ENCODE assay signal across 1 cellular context in the genomic region with DNA sequence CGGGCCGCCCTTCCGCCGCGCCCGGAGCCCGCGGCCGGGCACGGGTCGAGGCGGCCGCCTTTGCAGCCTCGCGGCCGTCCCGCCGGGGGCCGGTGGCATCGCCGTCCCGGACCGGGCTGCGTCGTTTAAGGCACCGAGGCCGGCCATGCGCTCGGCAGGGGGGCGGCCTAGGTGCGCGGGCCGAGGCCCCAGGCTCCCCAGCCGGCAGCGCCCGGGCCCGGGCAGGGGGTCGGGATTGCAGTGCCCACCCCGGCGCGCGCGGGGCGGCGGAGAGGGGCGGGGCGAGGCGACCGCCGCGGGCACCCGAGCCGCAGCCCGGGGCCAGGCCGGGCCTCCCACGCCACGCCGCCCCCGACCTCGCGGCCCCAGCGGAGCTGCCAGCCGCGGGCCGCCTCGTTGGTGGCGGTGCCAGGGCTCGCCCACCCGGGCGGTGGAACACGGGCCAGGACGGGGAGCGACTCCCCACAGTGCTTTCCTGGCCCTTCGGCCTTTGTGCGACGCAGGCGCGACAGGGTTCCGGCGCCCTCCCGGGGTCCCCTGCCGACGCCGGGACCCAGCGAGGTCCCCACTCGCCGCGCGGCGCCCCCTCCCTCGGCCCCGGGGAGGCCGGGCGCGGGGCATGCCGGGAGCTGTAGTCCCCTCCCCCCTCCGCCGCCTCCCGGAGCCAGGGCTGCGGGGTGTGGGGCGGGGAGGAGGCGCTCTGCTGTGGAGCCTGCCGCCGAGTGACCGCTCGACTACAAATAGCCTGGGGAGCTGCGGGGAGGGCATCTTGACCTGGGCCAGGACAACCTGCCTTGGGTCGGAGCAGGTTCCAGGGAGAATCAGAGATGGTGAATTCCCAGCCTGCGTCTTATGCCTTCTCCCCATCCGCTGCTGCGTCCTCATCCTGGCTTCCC.
TF ChIP-seq lines count a peak whose summit lies in the region.

No MANE protein-coding gene starts in this region.

TF ChIP-seq in GM12878, 131 proteins besides CTCF, POLR2A, EP300 and RAD21 (continues in another document):
- no peak for TF ChIP-seq KDM1A (IDR thresholded peaks at IDR 0.05; ENCODE audit: borderline replicate concordance)
- TF ChIP-seq CHD2 (IDR thresholded peaks at IDR 0.05; ENCODE audit: borderline replicate concordance, low read depth, low read length) = peak; percentile 84
- TF ChIP-seq TARDBP (IDR thresholded peaks at IDR 0.05; ENCODE audit: borderline replicate concordance) = peak; percentile 67; the same call in 1 of the 2 replicates
- TF ChIP-seq BCL11A (IDR thresholded peaks at IDR 0.05; ENCODE audit: low read depth, low read length) = no peak
- no peak for TF ChIP-seq RBBP5 (conservative IDR thresholded peaks at IDR 0.05)
- TF ChIP-seq TCF3 (IDR thresholded peaks at IDR 0.05; ENCODE audit: borderline replicate concordance, insufficient read depth, low read depth, low read length) = no peak
- TF ChIP-seq HCFC1 (IDR thresholded peaks at IDR 0.05; ENCODE audit: low read length) = peak; percentile 79
- TF ChIP-seq ZNF207 (IDR thresholded peaks at IDR 0.05; ENCODE audit: borderline replicate concordance) = peak; percentile 77; the same call in 1 of the 2 replicates
- TF ChIP-seq NR2C1 (IDR thresholded peaks at IDR 0.05) = peak; percentile 59
- no peak for TF ChIP-seq BCL3 (IDR thresholded peaks at IDR 0.05; ENCODE audit: borderline replicate concordance, insufficient read depth, low read depth, low read length, poor library complexity, severe bottlenecking)
- peak; percentile 83 for TF ChIP-seq POLR2AphosphoS2 (IDR thresholded peaks at IDR 0.05; ENCODE audit: low read depth, low read length)
- peak; percentile 60; the same call in 1 of the 2 replicates for TF ChIP-seq DPF2 (IDR thresholded peaks at IDR 0.05)
- no peak for TF ChIP-seq MEF2A (IDR thresholded peaks at IDR 0.05; ENCODE audit: insufficient read depth, low read depth, low read length)
- TF ChIP-seq, protein P1, sequence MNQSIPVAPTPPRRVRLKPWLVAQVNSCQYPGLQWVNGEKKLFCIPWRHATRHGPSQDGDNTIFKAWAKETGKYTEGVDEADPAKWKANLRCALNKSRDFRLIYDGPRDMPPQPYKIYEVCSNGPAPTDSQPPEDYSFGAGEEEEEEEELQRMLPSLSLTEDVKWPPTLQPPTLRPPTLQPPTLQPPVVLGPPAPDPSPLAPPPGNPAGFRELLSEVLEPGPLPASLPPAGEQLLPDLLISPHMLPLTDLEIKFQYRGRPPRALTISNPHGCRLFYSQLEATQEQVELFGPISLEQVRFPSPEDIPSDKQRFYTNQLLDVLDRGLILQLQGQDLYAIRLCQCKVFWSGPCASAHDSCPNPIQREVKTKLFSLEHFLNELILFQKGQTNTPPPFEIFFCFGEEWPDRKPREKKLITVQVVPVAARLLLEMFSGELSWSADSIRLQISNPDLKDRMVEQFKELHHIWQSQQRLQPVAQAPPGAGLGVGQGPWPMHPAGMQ (IDR thresholded peaks at IDR 0.05; ENCODE audit: borderline replicate concordance) = no peak
- TF ChIP-seq CBFB (IDR thresholded peaks at IDR 0.05; ENCODE audit: low read depth) = no peak
- TF ChIP-seq MTA3 (IDR thresholded peaks at IDR 0.05; ENCODE audit: borderline replicate concordance, low read length) = no peak
- TF ChIP-seq KAT2A (conservative IDR thresholded peaks at IDR 0.05; ENCODE audit: control insufficient read depth, low read depth, low read length) = no peak
- no peak for TF ChIP-seq ESRRA (IDR thresholded peaks at IDR 0.05; ENCODE audit: low read length)
- no peak for TF ChIP-seq GABPA (IDR thresholded peaks at IDR 0.05; ENCODE audit: low read depth)
- no peak for TF ChIP-seq SP1 (IDR thresholded peaks at IDR 0.05; ENCODE audit: low read depth, low read length)
- TF ChIP-seq ZZZ3 (IDR thresholded peaks at IDR 0.05; ENCODE audit: control insufficient read depth, insufficient read length, low read depth) = no peak
- no peak for TF ChIP-seq ZBTB40 (IDR thresholded peaks at IDR 0.05; ENCODE audit: borderline replicate concordance)
- no peak for TF ChIP-seq WRNIP1 (IDR thresholded peaks at IDR 0.05; ENCODE audit: borderline replicate concordance, low read depth, low read length)
- no peak for TF ChIP-seq HDAC6 (IDR thresholded peaks at IDR 0.05; ENCODE audit: unreplicated experiment)
- TF ChIP-seq, protein P2, sequence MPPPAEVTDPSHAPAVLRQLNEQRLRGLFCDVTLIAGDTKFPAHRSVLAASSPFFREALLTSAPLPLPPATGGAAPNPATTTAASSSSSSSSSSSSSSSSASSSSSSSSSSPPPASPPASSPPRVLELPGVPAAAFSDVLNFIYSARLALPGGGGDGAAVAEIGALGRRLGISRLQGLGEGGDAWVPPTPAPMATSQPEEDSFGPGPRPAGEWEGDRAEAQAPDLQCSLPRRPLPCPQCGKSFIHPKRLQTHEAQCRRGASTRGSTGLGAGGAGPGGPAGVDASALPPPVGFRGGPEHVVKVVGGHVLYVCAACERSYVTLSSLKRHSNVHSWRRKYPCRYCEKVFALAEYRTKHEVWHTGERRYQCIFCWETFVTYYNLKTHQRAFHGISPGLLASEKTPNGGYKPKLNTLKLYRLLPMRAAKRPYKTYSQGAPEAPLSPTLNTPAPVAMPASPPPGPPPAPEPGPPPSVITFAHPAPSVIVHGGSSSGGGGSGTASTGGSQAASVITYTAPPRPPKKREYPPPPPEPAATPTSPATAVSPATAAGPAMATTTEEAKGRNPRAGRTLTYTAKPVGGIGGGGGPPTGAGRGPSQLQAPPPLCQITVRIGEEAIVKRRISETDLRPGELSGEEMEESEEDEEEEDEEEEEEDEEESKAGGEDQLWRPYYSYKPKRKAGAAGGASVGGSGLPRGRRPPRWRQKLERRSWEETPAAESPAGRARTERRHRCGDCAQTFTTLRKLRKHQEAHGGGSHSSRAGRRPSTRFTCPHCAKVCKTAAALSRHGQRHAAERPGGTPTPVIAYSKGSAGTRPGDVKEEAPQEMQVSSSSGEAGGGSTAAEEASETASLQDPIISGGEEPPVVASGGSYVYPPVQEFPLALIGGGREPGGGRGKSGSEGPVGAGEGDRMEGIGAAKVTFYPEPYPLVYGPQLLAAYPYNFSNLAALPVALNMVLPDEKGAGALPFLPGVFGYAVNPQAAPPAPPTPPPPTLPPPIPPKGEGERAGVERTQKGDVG (CRISPR knock-in tag; IDR thresholded peaks at IDR 0.05) = no peak
- no peak for TF ChIP-seq ATF7 (IDR thresholded peaks at IDR 0.05; ENCODE audit: low read depth)
- no peak for TF ChIP-seq PAX8 (IDR thresholded peaks at IDR 0.05)
- TF ChIP-seq RELB (IDR thresholded peaks at IDR 0.05; ENCODE audit: low read depth) = no peak
- peak; percentile 44 for TF ChIP-seq YY1 (IDR thresholded peaks at IDR 0.05; ENCODE audit: low read depth, low read length)
- no peak for TF ChIP-seq CHD4 (IDR thresholded peaks at IDR 0.05)
- TF ChIP-seq MXI1 (IDR thresholded peaks at IDR 0.05; ENCODE audit: low read depth, low read length) = peak; percentile 16; the same call in 1 of the 2 replicates
- TF ChIP-seq EZH2 (IDR thresholded peaks at IDR 0.05; ENCODE audit: borderline replicate concordance, control insufficient read depth, low read depth, low read length) = no peak
- TF ChIP-seq, protein P3, sequence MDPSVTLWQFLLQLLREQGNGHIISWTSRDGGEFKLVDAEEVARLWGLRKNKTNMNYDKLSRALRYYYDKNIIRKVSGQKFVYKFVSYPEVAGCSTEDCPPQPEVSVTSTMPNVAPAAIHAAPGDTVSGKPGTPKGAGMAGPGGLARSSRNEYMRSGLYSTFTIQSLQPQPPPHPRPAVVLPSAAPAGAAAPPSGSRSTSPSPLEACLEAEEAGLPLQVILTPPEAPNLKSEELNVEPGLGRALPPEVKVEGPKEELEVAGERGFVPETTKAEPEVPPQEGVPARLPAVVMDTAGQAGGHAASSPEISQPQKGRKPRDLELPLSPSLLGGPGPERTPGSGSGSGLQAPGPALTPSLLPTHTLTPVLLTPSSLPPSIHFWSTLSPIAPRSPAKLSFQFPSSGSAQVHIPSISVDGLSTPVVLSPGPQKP (IDR thresholded peaks at IDR 0.05; ENCODE audit: low read depth, low read length) = no peak
- TF ChIP-seq SREBF1 (IDR thresholded peaks at IDR 0.05; ENCODE audit: low read length) = no peak
- TF ChIP-seq GATAD2B (conservative IDR thresholded peaks at IDR 0.05; ENCODE audit: low read depth) = peak; percentile 70
- TF ChIP-seq MLLT1 (IDR thresholded peaks at IDR 0.05) = no peak
- no peak for TF ChIP-seq CBX3 (IDR thresholded peaks at IDR 0.05; ENCODE audit: borderline replicate concordance, low read depth)
- TF ChIP-seq LARP7 (IDR thresholded peaks at IDR 0.05) = peak; percentile 66
- TF ChIP-seq, protein P4, sequence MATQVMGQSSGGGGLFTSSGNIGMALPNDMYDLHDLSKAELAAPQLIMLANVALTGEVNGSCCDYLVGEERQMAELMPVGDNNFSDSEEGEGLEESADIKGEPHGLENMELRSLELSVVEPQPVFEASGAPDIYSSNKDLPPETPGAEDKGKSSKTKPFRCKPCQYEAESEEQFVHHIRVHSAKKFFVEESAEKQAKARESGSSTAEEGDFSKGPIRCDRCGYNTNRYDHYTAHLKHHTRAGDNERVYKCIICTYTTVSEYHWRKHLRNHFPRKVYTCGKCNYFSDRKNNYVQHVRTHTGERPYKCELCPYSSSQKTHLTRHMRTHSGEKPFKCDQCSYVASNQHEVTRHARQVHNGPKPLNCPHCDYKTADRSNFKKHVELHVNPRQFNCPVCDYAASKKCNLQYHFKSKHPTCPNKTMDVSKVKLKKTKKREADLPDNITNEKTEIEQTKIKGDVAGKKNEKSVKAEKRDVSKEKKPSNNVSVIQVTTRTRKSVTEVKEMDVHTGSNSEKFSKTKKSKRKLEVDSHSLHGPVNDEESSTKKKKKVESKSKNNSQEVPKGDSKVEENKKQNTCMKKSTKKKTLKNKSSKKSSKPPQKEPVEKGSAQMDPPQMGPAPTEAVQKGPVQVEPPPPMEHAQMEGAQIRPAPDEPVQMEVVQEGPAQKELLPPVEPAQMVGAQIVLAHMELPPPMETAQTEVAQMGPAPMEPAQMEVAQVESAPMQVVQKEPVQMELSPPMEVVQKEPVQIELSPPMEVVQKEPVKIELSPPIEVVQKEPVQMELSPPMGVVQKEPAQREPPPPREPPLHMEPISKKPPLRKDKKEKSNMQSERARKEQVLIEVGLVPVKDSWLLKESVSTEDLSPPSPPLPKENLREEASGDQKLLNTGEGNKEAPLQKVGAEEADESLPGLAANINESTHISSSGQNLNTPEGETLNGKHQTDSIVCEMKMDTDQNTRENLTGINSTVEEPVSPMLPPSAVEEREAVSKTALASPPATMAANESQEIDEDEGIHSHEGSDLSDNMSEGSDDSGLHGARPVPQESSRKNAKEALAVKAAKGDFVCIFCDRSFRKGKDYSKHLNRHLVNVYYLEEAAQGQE (IDR thresholded peaks at IDR 0.05; ENCODE audit: low read depth, low read length) = no peak
- no peak for TF ChIP-seq ZNF217 (IDR thresholded peaks at IDR 0.05)
- peak; percentile 71 for TF ChIP-seq BACH1 (IDR thresholded peaks at IDR 0.05; ENCODE audit: borderline replicate concordance)
- TF ChIP-seq JUNB (IDR thresholded peaks at IDR 0.05) = no peak
